In genomic region chr6:167576050-167576741, GRCh38 we compare ENCODE assay signal across 14 cellular contexts.
"Had no signal": no experiment of that assay in that cellular context is flagged by ENCODE, and none has a peak within 500 bp of the region (broad histone marks: within the 10 kb centered on the region; RNA-seq: fewer than 3 reads in every experiment).

No MANE protein-coding gene starts in this region.

- H3K36me3 ChIP-seq: heart right ventricle, SJSA1, tibial artery had no signal

- H3K4me1 ChIP-seq: foreskin keratinocyte had no signal

- H3K4me1 Mint-ChIP-seq: stimulated activated effector memory CD8-positive, alpha-beta T cell treated with anti-CD3 and anti-CD28 coated beads, Interleukin-12 subunit alpha, Interleukin-12 subunit beta, amount 100 ng/mL, for 72 hours had no signal

- H3K27me3 ChIP-seq: foreskin keratinocyte, heart right ventricle, SJSA1, tibial artery had no signal

- H3K9me3 ChIP-seq: heart right ventricle, SJSA1, tibial artery had no signal

- DNase-seq: activated CD4-positive, alpha-beta T cell treated with anti-CD3 and anti-CD28 coated beads for 1 hour; activated CD8-positive, alpha-beta memory T cell treated with anti-CD3 and anti-CD28 coated beads, Interleukin-2, amount 50 U/mL, for 48 hours; activated CD8-positive, alpha-beta T cell treated with anti-CD3 and anti-CD28 coated beads, Interleukin-2, amount 10 ng/mL, durations not matched to agents 7 days and 5 days; aorta; foreskin keratinocyte; heart right ventricle; midbrain; occipital lobe; SW 1271; tibial artery had no signal

- ATAC-seq: activated CD8-positive, alpha-beta T cell treated with anti-CD3 and anti-CD28 coated beads, Interleukin-2, amount 10 ng/mL, durations not matched to agents 7 days and 5 days; foreskin keratinocyte; heart right ventricle; stimulated activated effector memory CD8-positive, alpha-beta T cell treated with anti-CD3 and anti-CD28 coated beads, Interleukin-12 subunit alpha, Interleukin-12 subunit beta, amount 100 ng/mL, for 72 hours had no signal

- H3K9me3 Mint-ChIP-seq: stimulated activated effector memory CD8-positive, alpha-beta T cell treated with anti-CD3 and anti-CD28 coated beads, Interleukin-12 subunit alpha, Interleukin-12 subunit beta, amount 100 ng/mL, for 72 hours; T-helper 2 cell treated with Interferon-gamma antibody and Interleukin-4, amounts not matched to agents 5 μg/mL and 100 μg/mL, for 36 hours had no signal

- H3K27ac ChIP-seq: foreskin keratinocyte, SJSA1, skin epidermis had no signal

- H3K4me3 Mint-ChIP-seq: activated CD8-positive, alpha-beta T cell treated with anti-CD3 and anti-CD28 coated beads, Interleukin-2, amount 10 ng/mL, durations not matched to agents 7 days and 5 days; stimulated activated effector memory CD8-positive, alpha-beta T cell treated with anti-CD3 and anti-CD28 coated beads, Interleukin-12 subunit alpha, Interleukin-12 subunit beta, amount 100 ng/mL, for 72 hours; T-helper 2 cell treated with Interferon-gamma antibody and Interleukin-4, amounts not matched to agents 5 μg/mL and 100 μg/mL, for 36 hours had no signal

- H3K4me3 ChIP-seq: heart right ventricle, SJSA1, skin epidermis, tibial artery had no signal

- H3K27ac Mint-ChIP-seq: activated CD8-positive, alpha-beta T cell treated with anti-CD3 and anti-CD28 coated beads, Interleukin-2, amount 10 ng/mL, durations not matched to agents 7 days and 5 days; stimulated activated effector memory CD8-positive, alpha-beta T cell treated with anti-CD3 and anti-CD28 coated beads, Interleukin-12 subunit alpha, Interleukin-12 subunit beta, amount 100 ng/mL, for 72 hours; T-helper 2 cell treated with Interferon-gamma antibody and Interleukin-4, amounts not matched to agents 5 μg/mL and 100 μg/mL, for 36 hours had no signal

- H3K36me3 Mint-ChIP-seq: stimulated activated effector memory CD8-positive, alpha-beta T cell treated with anti-CD3 and anti-CD28 coated beads, Interleukin-12 subunit alpha, Interleukin-12 subunit beta, amount 100 ng/mL, for 72 hours had no signal
